8 cellular contexts compared by ENCODE assay signal in genomic region chr7:5692112-5692844, GRCh38.
DNase-seq lines count a peak whose midpoint lies in the region; ATAC-seq, FAIRE-seq and TF ChIP-seq lines count a peak whose summit lies in the region.

No MANE protein-coding gene starts in this region.

- H3K9me3 ChIP-seq in gastroesophageal sphincter (no peaks in the 10 kb centered on the region), pancreas (no peaks in the 10 kb centered on the region)

- FAIRE-seq in pancreas (lab: Jason Lieb, UNC), result peak; percentile 13

- intact Hi-C loops in pancreas (cut with DNase I), result no loop called here

- peak overlapping the region; percentile 31 for H3K4me3 ChIP-seq in WI38 (ENCODE audit: low read depth, low read length)
- H3K4me3 ChIP-seq in gastroesophageal sphincter, result peak overlapping the region; percentile 35 to 55
- H3K4me3 ChIP-seq in pancreas, result no peak overlapping the region

- DNase-seq in activated effector memory CD4-positive, alpha-beta T cell treated with anti-CD3 and anti-CD28 coated beads, Interleukin-2, amount 50 U/mL, for 16 hours, result peak; percentile 62
- DNase-seq in activated effector memory CD4-positive, alpha-beta T cell treated with Interleukin-2 at 50 U/mL for 16 hours, result no peak
- DNase-seq in pancreas, result peak in 3 of 6 donors; percentile 23 to 43 (median 41)
- no peak for DNase-seq in COR-L47 (lab: John Stamatoyannopoulos, UW)

- H3K27me3 ChIP-seq in gastroesophageal sphincter (no peaks in the 10 kb centered on the region), pancreas (no peaks in the 10 kb centered on the region)

- peak overlapping the region; percentile 93 to 100 (median 96) for H3K27ac ChIP-seq in gastroesophageal sphincter
- peak overlapping the region in 3 of 4 donors; percentile 56 to 72 (median 60) for H3K27ac ChIP-seq in pancreas

- peak; percentile 42 to 43 for TF ChIP-seq POLR2A in gastroesophageal sphincter (IDR thresholded peaks at IDR 0.05)

- H3K36me3 ChIP-seq in gastroesophageal sphincter, result no peaks in the 10 kb centered on the region
- H3K36me3 ChIP-seq in pancreas, result no peaks in the 10 kb centered on the region

- peak; percentile 68 for ATAC-seq in gastroesophageal sphincter
- ATAC-seq in pancreas, result peak in 3 of 4 donors; percentile 20 to 36 (median 33)
- no peak for ATAC-seq in GM18867 (IDR thresholded peaks at IDR 0.05; ENCODE audit: unreplicated experiment)
- ATAC-seq in HG02798 (IDR thresholded peaks at IDR 0.05; ENCODE audit: poor library complexity, unreplicated experiment), result no peak

- no peak for TF ChIP-seq EP300 in gastroesophageal sphincter (IDR thresholded peaks at IDR 0.05)

- 3 to 11% methylated on average over 10 to 13 of the region's 14 CpGs for WGBS in gastroesophageal sphincter (ENCODE audit: low coverage in 1 of 2), 2 donors
- WGBS in pancreas, 2 donors, result 48 to 59% methylated on average over 14 of the region's 14 CpGs

- TF ChIP-seq CTCF in WI38 (IDR thresholded peaks at IDR 0.05; ENCODE audit: low read depth, low read length), result no peak
- no peak for TF ChIP-seq CTCF in gastroesophageal sphincter (IDR thresholded peaks at IDR 0.05)
- no peak for TF ChIP-seq CTCF in pancreas (IDR thresholded peaks at IDR 0.05)

- H3K4me1 ChIP-seq in gastroesophageal sphincter, result peaks cover 43 to 100% (median 66%) of the 10 kb centered on the region in 3 donors
- H3K4me1 ChIP-seq in pancreas, result peaks cover 40 to 87% (median 75%) of the 10 kb centered on the region in 3 donors

Comparison
In these comparisons a context has a peak if more than half of its experiments do, and no peak if none do; other contexts are left out.
1. H3K4me3 ChIP-seq: peak in WI38 (single experiment) and gastroesophageal sphincter (2 of 2); none in pancreas (0 of 4).
2. ATAC-seq: peak in gastroesophageal sphincter (single experiment) and pancreas (3 of 4); none in GM18867 (single experiment) and HG02798 (single experiment).